27 cellular contexts compared by ENCODE assay signal in the genomic region with DNA sequence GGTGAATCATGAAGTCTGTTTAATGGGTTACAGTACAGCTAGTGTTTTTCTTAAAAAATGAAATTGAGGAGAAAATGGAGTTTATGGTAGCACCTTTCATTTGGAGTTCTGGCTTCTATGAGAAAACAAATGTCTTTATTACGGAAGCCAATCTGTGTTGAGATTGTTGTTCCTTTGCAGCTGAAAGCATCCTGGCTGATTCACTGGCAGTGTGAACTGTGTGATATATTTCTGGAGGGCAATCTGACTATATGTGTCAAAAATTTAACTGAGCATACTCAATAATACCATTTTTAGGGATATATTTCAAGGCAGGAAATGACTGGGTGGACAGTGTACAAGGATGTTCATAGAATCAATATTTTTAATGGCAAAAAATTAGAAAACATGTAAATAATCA. TPM values are rescaled to one million over a fixed set of nuclear protein-coding genes. Genes with fewer than 3 reads are reported as not detected.
DNase-seq lines count a peak whose midpoint lies in the region; ATAC-seq and TF ChIP-seq lines count a peak whose summit lies in the region.
"Had no signal": no experiment of that assay in that cellular context is flagged by ENCODE, and none has a peak within 500 bp of the region (broad histone marks: within the 10 kb centered on the region; RNA-seq: fewer than 3 reads in every experiment).

No MANE protein-coding gene starts in this region.

- no peaks in the 10 kb centered on the region for H3K36me3 Mint-ChIP-seq in activated naive CD4-positive, alpha-beta T cell treated with anti-CD3 and anti-CD28 coated beads, Interleukin-2, amount 50 U/mL, for 24 hours
- no peaks in the 10 kb centered on the region for H3K36me3 Mint-ChIP-seq in activated naive CD4-positive, alpha-beta T cell treated with anti-CD3 and anti-CD28 coated beads for 36 hours (ENCODE audit: low read depth)
- H3K36me3 Mint-ChIP-seq: activated naive CD4-positive, alpha-beta T cell treated with anti-CD3 and anti-CD28 coated beads, Interleukin-2, amount 50 U/mL, for 72 hours had no signal

- H3K4me3 ChIP-seq in fibroblast of mammary gland (ENCODE audit: control insufficient read depth, low read depth, low read length), result no peak overlapping the region
- H3K4me3 ChIP-seq: BLaER1 treated with 17β-estradiol and CSF1 and Interleukin-3, amounts not matched to agents 10 nM and 100 nM; ovary; right atrium auricular region; SJSA1; transverse colon had no signal

- CTCF ChIA-PET in activated naive CD4-positive, alpha-beta T cell treated with anti-CD3 and anti-CD28 coated beads for 36 hours (lab: Charles Lee), result no interaction called here
- CTCF ChIA-PET in RWPE1 (lab: Yijun Ruan, JAX), result no interaction called here

- H3K27ac Mint-ChIP-seq in activated naive CD4-positive, alpha-beta T cell treated with anti-CD3 and anti-CD28 coated beads, Interleukin-2, amount 50 U/mL, for 24 hours, result peak overlapping the region; percentile 33
- H3K27ac Mint-ChIP-seq in activated naive CD4-positive, alpha-beta T cell treated with anti-CD3 and anti-CD28 coated beads for 36 hours, result no peak overlapping the region
- H3K27ac Mint-ChIP-seq: naive thymus-derived CD4-positive, alpha-beta T cell; stimulated activated naive CD8-positive, alpha-beta T cell treated with anti-CD3 and anti-CD28 coated beads, Interleukin-15, amount 100 ng/mL, for 72 hours; T-helper 17 cell had no signal

- ATAC-seq in HG03025 (IDR thresholded peaks at IDR 0.05; ENCODE audit: low FRiP score, unreplicated experiment), result no peak
- ATAC-seq: left colon; naive thymus-derived CD4-positive, alpha-beta T cell; stimulated activated naive CD8-positive, alpha-beta T cell treated with anti-CD3 and anti-CD28 coated beads, Interleukin-15, amount 100 ng/mL, for 72 hours; T-helper 17 cell had no signal

- TF ChIP-seq CTCF in RWPE1 (conservative IDR thresholded peaks at IDR 0.05; ENCODE audit: low read depth) (no peak), fibroblast of mammary gland (conservative IDR thresholded peaks at IDR 0.05; ENCODE audit: control insufficient read depth, insufficient read depth, low read depth, low read length) (no peak)

- POLR2A ChIA-PET in RWPE1 (lab: Yijun Ruan, JAX; ENCODE audit: low non-redundant PET), result no interaction called here

- no peak for DNase-seq in activated naive CD4-positive, alpha-beta T cell treated with anti-CD3 and anti-CD28 coated beads for 36 hours
- DNase-seq in RWPE1 (ENCODE audit: low spot score) (no peak), fibroblast of mammary gland (ENCODE audit: low read depth) (peak; percentile 71), SHP77 (lab: John Stamatoyannopoulos, UW) (no peak), NCI-H1436 treated with DMSO at 0.1 percent for 48 hours (lab: John Stamatoyannopoulos, UW) (no peak), SHP77 treated with DMSO at 0.1 percent for 48 hours (lab: John Stamatoyannopoulos, UW) (no peak)
- DNase-seq: activated CD4-positive, alpha-beta T cell treated with anti-CD3 and anti-CD28 coated beads for 48 hours; effector memory CD4-positive, alpha-beta T cell; glutamatergic neuron; H7; Karpas-422; left colon; naive thymus-derived CD4-positive, alpha-beta T cell; NCI-H1048; NCI-H2029; NCI-H226; NCI-H774; ovary; stimulated activated naive CD8-positive, alpha-beta T cell treated with anti-CD3 and anti-CD28 coated beads, Interleukin-15, amount 100 ng/mL, for 72 hours; T-helper 17 cell; transverse colon had no signal

- H3K27me3 Mint-ChIP-seq in activated naive CD4-positive, alpha-beta T cell treated with anti-CD3 and anti-CD28 coated beads, Interleukin-2, amount 50 U/mL, for 24 hours, result no peaks in the 10 kb centered on the region
- no peaks in the 10 kb centered on the region for H3K27me3 Mint-ChIP-seq in activated naive CD4-positive, alpha-beta T cell treated with anti-CD3 and anti-CD28 coated beads for 36 hours (ENCODE audit: low read depth)
- H3K27me3 Mint-ChIP-seq: stimulated activated naive CD8-positive, alpha-beta T cell treated with anti-CD3 and anti-CD28 coated beads, Interleukin-15, amount 100 ng/mL, for 72 hours; T-helper 17 cell had no signal

- H3K4me1 Mint-ChIP-seq in activated naive CD4-positive, alpha-beta T cell treated with anti-CD3 and anti-CD28 coated beads, Interleukin-2, amount 50 U/mL, for 24 hours, result peaks cover 42% of the 10 kb centered on the region
- H3K4me1 Mint-ChIP-seq in activated naive CD4-positive, alpha-beta T cell treated with anti-CD3 and anti-CD28 coated beads for 36 hours (ENCODE audit: low read depth), result peaks cover 36% of the 10 kb centered on the region

- no peaks in the 10 kb centered on the region for H3K9me3 Mint-ChIP-seq in activated naive CD4-positive, alpha-beta T cell treated with anti-CD3 and anti-CD28 coated beads, Interleukin-2, amount 50 U/mL, for 24 hours
- H3K9me3 Mint-ChIP-seq in activated naive CD4-positive, alpha-beta T cell treated with anti-CD3 and anti-CD28 coated beads for 36 hours, result no peaks in the 10 kb centered on the region
- H3K9me3 Mint-ChIP-seq: naive thymus-derived CD4-positive, alpha-beta T cell; stimulated activated naive CD8-positive, alpha-beta T cell treated with anti-CD3 and anti-CD28 coated beads, Interleukin-15, amount 100 ng/mL, for 72 hours had no signal

- H3K27ac ChIP-seq in RWPE1, result peak overlapping the region; percentile 32; the same call in 1 of the 2 replicates
- H3K27ac ChIP-seq: ovary, right atrium auricular region, SJSA1, transverse colon had no signal

- no peak overlapping the region for H3K4me3 Mint-ChIP-seq in activated naive CD4-positive, alpha-beta T cell treated with anti-CD3 and anti-CD28 coated beads, Interleukin-2, amount 50 U/mL, for 24 hours
- no peak overlapping the region for H3K4me3 Mint-ChIP-seq in activated naive CD4-positive, alpha-beta T cell treated with anti-CD3 and anti-CD28 coated beads for 36 hours
- H3K4me3 Mint-ChIP-seq: naive thymus-derived CD4-positive, alpha-beta T cell; stimulated activated naive CD8-positive, alpha-beta T cell treated with anti-CD3 and anti-CD28 coated beads, Interleukin-15, amount 100 ng/mL, for 72 hours; T-helper 17 cell had no signal

- intact Hi-C loops in activated naive CD4-positive, alpha-beta T cell treated with anti-CD3 and anti-CD28 coated beads for 36 hours (cut with micrococcal nuclease), result loop anchor here (10.0 kb wide), 1 partner anchor 151 kb away; a partner anchor contains a TSS

RNA-seq across cellular contexts. Expression of a gene that starts 46.6 kb away (rescaled TPM):
- total RNA-seq in activated naive CD4-positive, alpha-beta T cell treated with anti-CD3 and anti-CD28 coated beads for 36 hours, result 10 to 100 TPM; 19.0 to 21.1 TPM
